In the genomic region with DNA sequence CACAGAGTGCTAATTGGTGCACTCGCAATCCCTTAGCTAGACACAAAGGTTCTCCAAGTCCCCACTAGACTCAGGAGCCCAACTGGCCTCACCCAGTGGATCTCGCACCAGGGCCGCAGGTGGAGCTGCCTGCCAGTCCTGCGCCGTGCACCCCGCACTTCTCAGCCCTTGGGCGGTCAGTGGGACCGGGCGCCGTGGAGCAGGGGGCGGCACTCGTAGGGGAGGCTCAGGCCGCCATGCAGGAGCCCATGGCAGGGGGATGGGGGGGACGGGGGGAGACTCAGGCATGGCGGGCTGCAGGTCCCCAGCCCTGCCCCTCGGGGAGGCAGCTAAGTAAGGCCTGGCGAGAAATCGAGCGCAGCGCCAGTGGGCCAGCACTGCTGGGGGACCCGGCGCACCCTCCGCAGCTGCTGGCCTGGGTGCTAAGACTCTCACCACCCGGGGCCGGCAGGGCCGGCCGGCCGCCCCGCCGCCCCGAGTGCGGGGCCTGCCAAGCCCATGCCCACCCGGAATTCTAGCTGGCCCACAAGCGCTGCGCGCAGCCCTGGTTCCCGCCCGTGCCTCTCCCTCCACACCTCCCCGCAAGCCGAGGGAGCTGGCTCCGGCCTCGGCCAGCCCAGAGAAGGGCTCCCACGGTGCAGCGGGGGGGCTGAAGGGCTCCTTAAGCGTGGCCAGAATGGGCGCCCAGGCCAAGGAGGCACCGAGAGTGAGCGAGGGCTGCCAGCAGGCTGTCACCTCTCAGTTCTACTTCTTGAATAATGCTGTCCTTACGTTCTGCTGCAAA, we compare ENCODE assay signal across 4 cellular contexts.
DNase-seq lines count a peak whose midpoint lies in the region; ATAC-seq and TF ChIP-seq lines count a peak whose summit lies in the region.
"Not testable (repeated sequence)": the region's sequence is repeated elsewhere in the genome, so short reads cannot be mapped to it uniquely, and the experiment has no call there.

No MANE protein-coding gene starts in this region.

- H3K27ac ChIP-seq in BLaER1; BLaER1 treated with 17β-estradiol and CSF1 and Interleukin-3, amounts not matched to agents 10 nM and 100 nM; testis: not testable (repeated sequence)

- not testable (repeated sequence) for TF ChIP-seq POLR2A in testis (IDR thresholded peaks at IDR 0.05)

- not testable (repeated sequence) for H4K20me1 ChIP-seq in BLaER1; BLaER1 treated with 17β-estradiol and CSF1 and Interleukin-3, amounts not matched to agents 10 nM and 100 nM

- H3K4me1 Mint-ChIP-seq in stimulated activated naive CD8-positive, alpha-beta T cell treated with anti-CD3 and anti-CD28 coated beads, Interleukin-15, amount 100 ng/mL, for 72 hours, result not testable (repeated sequence)

- not testable (repeated sequence) for H3K27me3 ChIP-seq in BLaER1; BLaER1 treated with 17β-estradiol and CSF1 and Interleukin-3, amounts not matched to agents 10 nM and 100 nM; testis

- not testable (repeated sequence) for H3K36me3 ChIP-seq in BLaER1; BLaER1 treated with 17β-estradiol and CSF1 and Interleukin-3, amounts not matched to agents 10 nM and 100 nM; testis (ENCODE audit: low read depth, missing control alignments)

- peaks cover 25% of the 10 kb centered on the region; the same call in 1 of the 2 replicates for H3K9me3 ChIP-seq in BLaER1
- peaks cover 8 to 19% (median 16%) of the 10 kb centered on the region in 11 experiments; a peak in 18 of 22 replicates for H3K9me3 ChIP-seq in BLaER1 treated with 17β-estradiol and CSF1 and Interleukin-3, amounts not matched to agents 10 nM and 100 nM (replicated peaks in 1 of 11)
- not testable (repeated sequence) for H3K9me3 ChIP-seq in testis

- not testable (repeated sequence) for H3K27ac Mint-ChIP-seq in stimulated activated naive CD8-positive, alpha-beta T cell treated with anti-CD3 and anti-CD28 coated beads, Interleukin-15, amount 100 ng/mL, for 72 hours

- not testable (repeated sequence) for H3K9me3 Mint-ChIP-seq in stimulated activated naive CD8-positive, alpha-beta T cell treated with anti-CD3 and anti-CD28 coated beads, Interleukin-15, amount 100 ng/mL, for 72 hours

- H3K4me3 ChIP-seq in BLaER1, result not testable (repeated sequence)
- 0 out of 20 replicates have a peak overlapping the region, but pooled peaks of 1 of the 10 experiments have one; percentile 22 for H3K4me3 ChIP-seq in BLaER1 treated with 17β-estradiol and CSF1 and Interleukin-3, amounts not matched to agents 10 nM and 100 nM
- H3K4me3 ChIP-seq in testis, result peak overlapping the region; percentile 36 to 41

- H3K4me1 ChIP-seq in BLaER1, result peaks cover 47% of the 10 kb centered on the region
- H3K4me1 ChIP-seq in BLaER1 treated with 17β-estradiol and CSF1 and Interleukin-3, amounts not matched to agents 10 nM and 100 nM, result peaks cover 6 to 45% (median 36%) of the 10 kb centered on the region in 10 experiments; a peak in 19 of 20 replicates
- not testable (repeated sequence) for H3K4me1 ChIP-seq in testis

- peak overlapping the region; percentile 84 for H3K4me2 ChIP-seq in BLaER1
- peak overlapping the region in 8 of 11 experiments; percentile 70 to 87 (median 74); a peak in 14 of 22 replicates for H3K4me2 ChIP-seq in BLaER1 treated with 17β-estradiol and CSF1 and Interleukin-3, amounts not matched to agents 10 nM and 100 nM

- H3K9ac ChIP-seq in BLaER1; BLaER1 treated with 17β-estradiol and CSF1 and Interleukin-3, amounts not matched to agents 10 nM and 100 nM: not testable (repeated sequence)

- H3K4me3 Mint-ChIP-seq in stimulated activated naive CD8-positive, alpha-beta T cell treated with anti-CD3 and anti-CD28 coated beads, Interleukin-15, amount 100 ng/mL, for 72 hours, result not testable (repeated sequence)

- TF ChIP-seq CTCF in testis (IDR thresholded peaks at IDR 0.05), result not testable (repeated sequence)

- DNase-seq in stimulated activated naive CD8-positive, alpha-beta T cell treated with anti-CD3 and anti-CD28 coated beads, Interleukin-15, amount 100 ng/mL, for 72 hours; testis: not testable (repeated sequence)

- peak; percentile 60 for ATAC-seq in stimulated activated naive CD8-positive, alpha-beta T cell treated with anti-CD3 and anti-CD28 coated beads, Interleukin-15, amount 100 ng/mL, for 72 hours

- WGBS in testis, 2 donors, result 48 to 82% methylated on average over 9 to 47 of the region's 49 CpGs

- intact Hi-C loops in testis (cut with DNase I; ENCODE audit: low total_unique reads), result not testable (repeated sequence)

- not testable (repeated sequence) for H3K27me3 Mint-ChIP-seq in stimulated activated naive CD8-positive, alpha-beta T cell treated with anti-CD3 and anti-CD28 coated beads, Interleukin-15, amount 100 ng/mL, for 72 hours
